In the genomic region with DNA sequence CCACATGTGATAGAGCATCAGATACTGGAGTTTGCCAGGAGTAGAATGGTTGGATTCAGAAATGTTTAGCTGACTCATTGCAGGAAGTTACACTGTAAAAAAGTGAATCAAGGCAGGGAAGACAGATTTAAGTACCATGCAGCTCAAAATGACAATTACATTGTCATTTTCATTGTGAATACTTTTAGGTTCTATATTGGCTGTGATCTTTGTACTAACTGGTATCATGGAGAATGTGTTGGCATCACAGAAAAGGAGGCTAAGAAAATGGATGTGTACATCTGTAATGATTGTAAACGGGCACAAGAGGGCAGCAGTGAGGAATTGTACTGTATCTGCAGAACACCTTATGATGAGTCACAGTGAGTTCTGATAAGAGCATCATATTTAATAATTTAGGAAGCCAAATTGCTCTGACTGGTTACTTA, we compare ENCODE assay signal across 8 cellular contexts. TPM values are rescaled to one million over a fixed set of nuclear protein-coding genes. Genes with fewer than 3 reads are reported as not detected.
DNase-seq lines count a peak whose midpoint lies in the region; ATAC-seq and TF ChIP-seq lines count a peak whose summit lies in the region.
"Not testable (repeated sequence)": the region's sequence is repeated elsewhere in the genome, so short reads cannot be mapped to it uniquely, and the experiment has no call there.

No MANE protein-coding gene starts in this region.

- peaks cover 26% of the 10 kb centered on the region; the same call in 1 of the 2 replicates for H3K36me3 ChIP-seq in SU-DHL-6 (ENCODE audit: low read length)

- H3F3A ChIP-seq in SU-DHL-6 (ENCODE audit: insufficient read depth): peaks cover 19% of the 10 kb centered on the region; the same call in 1 of the 2 replicates

- peaks cover 15% of the 10 kb centered on the region for H3K36me3 Mint-ChIP-seq in Calu3 (ENCODE audit: insufficient read depth, unreplicated experiment)
- H3K36me3 Mint-ChIP-seq in natural killer cell treated with Interleukin-12 subunit alpha and Interleukin-12 subunit beta and Interleukin-15 and Interleukin-18, amount 100 ng/mL, for 72 hours: not testable (repeated sequence)

- peak overlapping the region; percentile 63 for H3K27ac Mint-ChIP-seq in Calu3 (ENCODE audit: unreplicated experiment)
- H3K27ac Mint-ChIP-seq in natural killer cell treated with Interleukin-12 subunit alpha and Interleukin-12 subunit beta and Interleukin-15 and Interleukin-18, amount 100 ng/mL, for 72 hours: peak overlapping the region; percentile 74 to 79

- not testable (repeated sequence) for H3K4me2 ChIP-seq in SU-DHL-6 (ENCODE audit: low read depth, low read length, poor library complexity, severe bottlenecking)

- not testable (repeated sequence) for H3K27me3 Mint-ChIP-seq in Calu3 (ENCODE audit: unreplicated experiment); natural killer cell treated with Interleukin-12 subunit alpha and Interleukin-12 subunit beta and Interleukin-15 and Interleukin-18, amount 100 ng/mL, for 72 hours

- H3K4me3 Mint-ChIP-seq in Calu3 (ENCODE audit: low read depth, unreplicated experiment); natural killer cell treated with Interleukin-12 subunit alpha and Interleukin-12 subunit beta and Interleukin-15 and Interleukin-18, amount 100 ng/mL, for 72 hours: not testable (repeated sequence)

- not testable (repeated sequence) for H3K4me1 Mint-ChIP-seq in Calu3 (ENCODE audit: low read depth, unreplicated experiment); natural killer cell treated with Interleukin-12 subunit alpha and Interleukin-12 subunit beta and Interleukin-15 and Interleukin-18, amount 100 ng/mL, for 72 hours (ENCODE audit: low read depth in 2 of 2)

- H2AFZ ChIP-seq in SU-DHL-6 (ENCODE audit: low read depth, low read length, severe bottlenecking): not testable (repeated sequence)

- H3K4me3 ChIP-seq in SU-DHL-6 (ENCODE audit: insufficient read depth, low read length, poor library complexity, severe bottlenecking); fibroblast of pulmonary artery (replicated peaks; ENCODE audit: low read depth, low read length): not testable (repeated sequence)

- ATAC-seq in natural killer cell treated with Interleukin-12 subunit alpha and Interleukin-12 subunit beta and Interleukin-15 and Interleukin-18, amount 100 ng/mL, for 72 hours: peak; percentile 85 to 86

- H3K9me2 ChIP-seq in SU-DHL-6 (replicated peaks; ENCODE audit: insufficient read depth, low read length): not testable (repeated sequence)

- TF ChIP-seq CTCF in Calu3 (IDR thresholded peaks at IDR 0.05; ENCODE audit: unreplicated experiment) (peak; percentile 65), SU-DHL-6 (IDR thresholded peaks at IDR 0.05; ENCODE audit: insufficient read depth, low read length, poor library complexity, severe bottlenecking) (peak; percentile 43), fibroblast of pulmonary artery (IDR thresholded peaks at IDR 0.05; ENCODE audit: low read length, missing control alignments) (peak; percentile 54)

- H3K79me2 ChIP-seq in SU-DHL-6 (ENCODE audit: insufficient read depth, low read length): not testable (repeated sequence)

- BruUV-seq in Calu3 (replicated peaks; lab: Mats Ljungman, UMichigan): not testable (repeated sequence)

- not testable (repeated sequence) for H3K9me3 Mint-ChIP-seq in Calu3 (ENCODE audit: low read depth, unreplicated experiment); natural killer cell treated with Interleukin-12 subunit alpha and Interleukin-12 subunit beta and Interleukin-15 and Interleukin-18, amount 100 ng/mL, for 72 hours

- CTCF ChIA-PET in Calu3 (lab: Charles Lee): not testable (repeated sequence)
- CTCF ChIA-PET in HEK293T (lab: Yijun Ruan, JAX): interaction anchor here (1.0 kb wide), 1 partner anchor 13 kb away, joined by 4 read pairs; no protein-coding TSS in a partner anchor

- H4K20me1 ChIP-seq in SU-DHL-6 (ENCODE audit: low read depth, low read length): not testable (repeated sequence)

- POLR2A ChIA-PET in HEK293T (lab: Yijun Ruan, JAX): not testable (repeated sequence)

- intact Hi-C loops in Calu3 (cut with micrococcal nuclease; ENCODE audit: unreplicated experiment): loop anchor here (10.0 kb wide), 1 partner anchor 502 kb away; no protein-coding TSS in a partner anchor

- H3K9me3 ChIP-seq in SU-DHL-6 (ENCODE audit: insufficient read depth, low read length): not testable (repeated sequence)

- H3K27ac ChIP-seq in SU-DHL-6 (ENCODE audit: low read depth, low read length): not testable (repeated sequence)

- not testable (repeated sequence) for H3K9ac ChIP-seq in SU-DHL-6 (ENCODE audit: low read length)

- DNase-seq in Calu3 (peak; percentile 74), HEK293T (ENCODE audit: extremely low spot score) (peak; percentile 32), NCI-H2029 treated with DMSO at 0.1 percent for 48 hours (lab: John Stamatoyannopoulos, UW) (peak; percentile 43), activated gamma-delta T cell treated with Interleukin-2 at 50 U/mL for 16 hours (peak; percentile 75), fibroblast of pulmonary artery (ENCODE audit: low read depth) (peak; percentile 79)
- peak; percentile 79 for DNase-seq in natural killer cell treated with Interleukin-12 subunit alpha and Interleukin-12 subunit beta and Interleukin-15 and Interleukin-18, amount 100 ng/mL, for 72 hours (ENCODE audit: low spot score)
- DNase-seq in stimulated activated CD8-positive, alpha-beta memory T cell treated with anti-CD3 and anti-CD28 coated beads, Interleukin-4, amount 100 ng/mL, for 48 hours: peak; percentile 81

- H3K27me3 ChIP-seq in SU-DHL-6 (ENCODE audit: low read length): not testable (repeated sequence)

RNA-seq across cellular contexts. Expression of a gene that starts 33.1 kb away (rescaled TPM):
- total RNA-seq in Calu3 (2022): 10.3 and 11.8 TPM in 2 replicates
- 10 to 100 TPM; 19.2 to 24.6 TPM for total RNA-seq in natural killer cell treated with Interleukin-12 subunit alpha and Interleukin-12 subunit beta and Interleukin-15 and Interleukin-18, amount 100 ng/mL, for 72 hours
